ENCODE assay signal across 9 cellular contexts in the genomic region with DNA sequence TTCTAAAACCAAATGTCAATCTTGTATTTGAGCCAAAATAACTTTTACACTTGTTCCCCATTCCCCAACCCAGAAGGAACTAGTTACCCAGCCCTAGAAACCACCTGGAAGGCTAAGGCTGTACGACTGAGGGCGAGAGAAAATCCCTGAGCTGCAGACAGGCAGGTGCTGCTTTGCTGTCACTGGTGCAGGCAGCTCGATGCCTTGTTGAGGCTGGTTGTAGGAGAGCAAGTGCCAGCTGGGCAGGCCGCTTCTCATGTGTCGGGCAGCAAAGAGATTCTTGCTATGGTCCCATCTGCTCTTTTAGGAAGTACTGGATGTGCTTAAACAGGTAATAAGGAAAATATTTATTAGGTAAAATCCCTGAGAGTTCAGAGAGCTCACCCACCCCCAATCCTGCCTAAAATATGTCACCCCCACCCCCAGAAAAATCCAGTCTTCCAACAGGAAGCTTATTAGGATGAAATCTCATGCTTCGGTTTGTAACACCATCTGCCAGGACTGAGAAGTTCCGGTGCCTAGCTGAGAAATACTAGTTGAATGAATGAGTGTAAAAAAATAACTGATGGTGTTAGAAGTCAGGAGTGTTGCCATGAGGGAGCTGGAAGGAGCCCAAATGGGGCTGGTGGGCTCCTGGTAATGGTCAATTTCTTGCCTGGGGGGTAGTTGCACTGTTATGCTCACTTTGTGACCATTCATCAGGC.
A peak's percentile ranks its signal among the peaks of the same experiment; 100 is the strongest.
DNase-seq lines count a peak whose midpoint lies in the region; TF ChIP-seq lines count a peak whose summit lies in the region.
"Had no signal": no experiment of that assay in that cellular context is flagged by ENCODE, and none has a peak within 500 bp of the region (broad histone marks: within the 10 kb centered on the region; RNA-seq: fewer than 3 reads in every experiment).

No MANE protein-coding gene starts in this region.

- TF ChIP-seq CTCF in esophagus muscularis mucosa (IDR thresholded peaks at IDR 0.05) (no peak), thyroid gland (IDR thresholded peaks at IDR 0.05) (no peak)

- H3K27ac Mint-ChIP-seq in activated naive CD4-positive, alpha-beta T cell treated with anti-CD3 and anti-CD28 coated beads, Interleukin-2, amount 50 U/mL, for 24 hours, result peak overlapping the region; percentile 17
- no peak overlapping the region for H3K27ac Mint-ChIP-seq in activated naive CD4-positive, alpha-beta T cell treated with anti-CD3 and anti-CD28 coated beads for 36 hours

- WGBS in esophagus muscularis mucosa, result 82% methylated on average over 7 of the region's 7 CpGs
- 83 to 92% methylated on average over 7 of the region's 7 CpGs for WGBS in thyroid gland, 2 donors

- no peak for DNase-seq in activated naive CD4-positive, alpha-beta T cell treated with anti-CD3 and anti-CD28 coated beads for 36 hours
- peak; percentile 49 for DNase-seq in MV-4-11 (lab: John Stamatoyannopoulos, UW)
- no peak for DNase-seq in esophagus muscularis mucosa (ENCODE audit: extremely low spot score)
- DNase-seq in thyroid gland, result peak in 1 of 2 donors; percentile 35
- no peak for DNase-seq in NOMO-1 (lab: John Stamatoyannopoulos, UW; ENCODE audit: unreplicated experiment in 2 of 2)
- no peak for DNase-seq in stimulated activated CD4-positive, alpha-beta T cell treated with anti-CD3 and anti-CD28 coated beads, Interleukin-12 subunit alpha, Interleukin-12 subunit beta, amount 100 ng/mL, for 4 hours
- DNase-seq in mesenteric fat pad (ENCODE audit: low spot score), result no peak

- H3K27me3 ChIP-seq in esophagus muscularis mucosa (no peaks in the 10 kb centered on the region), thyroid gland (no peaks in the 10 kb centered on the region)
- H3K27me3 ChIP-seq: dorsolateral prefrontal cortex had no signal

- no peak overlapping the region for H3K4me3 Mint-ChIP-seq in activated naive CD4-positive, alpha-beta T cell treated with anti-CD3 and anti-CD28 coated beads, Interleukin-2, amount 50 U/mL, for 24 hours
- H3K4me3 Mint-ChIP-seq in activated naive CD4-positive, alpha-beta T cell treated with anti-CD3 and anti-CD28 coated beads for 36 hours, result no peak overlapping the region

- H3K36me3 Mint-ChIP-seq in activated naive CD4-positive, alpha-beta T cell treated with anti-CD3 and anti-CD28 coated beads, Interleukin-2, amount 50 U/mL, for 24 hours, result peaks cover 5% of the 10 kb centered on the region
- H3K36me3 Mint-ChIP-seq in activated naive CD4-positive, alpha-beta T cell treated with anti-CD3 and anti-CD28 coated beads for 36 hours (ENCODE audit: low read depth), result peaks cover 4% of the 10 kb centered on the region

- H3K27ac ChIP-seq in esophagus muscularis mucosa (replicated peaks in 1 of 4) (peak overlapping the region; percentile 68 to 88 (median 76)), thyroid gland (peak overlapping the region; percentile 96 to 100 (median 98))

- no peak for TF ChIP-seq EP300 in esophagus muscularis mucosa (IDR thresholded peaks at IDR 0.05)

- H3K4me1 Mint-ChIP-seq in activated naive CD4-positive, alpha-beta T cell treated with anti-CD3 and anti-CD28 coated beads, Interleukin-2, amount 50 U/mL, for 24 hours, result peaks cover 49% of the 10 kb centered on the region
- peaks cover 37% of the 10 kb centered on the region for H3K4me1 Mint-ChIP-seq in activated naive CD4-positive, alpha-beta T cell treated with anti-CD3 and anti-CD28 coated beads for 36 hours (ENCODE audit: low read depth)

- CTCF ChIA-PET in activated naive CD4-positive, alpha-beta T cell treated with anti-CD3 and anti-CD28 coated beads for 36 hours (lab: Charles Lee), result interaction anchor here (0.6 to 1.3 kb wide), 4 partner anchors 8 to 135 kb away, joined by 3 read pairs; no protein-coding TSS in a partner anchor

- H3K9me3 ChIP-seq in esophagus muscularis mucosa (no peaks in the 10 kb centered on the region), thyroid gland (no peaks in the 10 kb centered on the region)

- H3K36me3 ChIP-seq in esophagus muscularis mucosa, result peaks cover 0 to 30% (median 11%) of the 10 kb centered on the region in 4 donors
- H3K36me3 ChIP-seq in thyroid gland, result peaks cover 8 to 13% of the 10 kb centered on the region in 2 donors

- intact Hi-C loops in activated naive CD4-positive, alpha-beta T cell treated with anti-CD3 and anti-CD28 coated beads for 36 hours (cut with micrococcal nuclease), result loop anchor here (10.0 kb wide), 1 partner anchor 56 kb away; no protein-coding TSS in a partner anchor
- intact Hi-C loops in esophagus muscularis mucosa (cut with DNase I), result no loop called here
- intact Hi-C loops in thyroid gland (cut with DNase I), result no loop called here

- H3K4me3 ChIP-seq in esophagus muscularis mucosa (no peak overlapping the region), thyroid gland (replicated peaks in 1 of 3) (no peak overlapping the region)
- H3K4me3 ChIP-seq: dorsolateral prefrontal cortex had no signal

- TF ChIP-seq POLR2A in esophagus muscularis mucosa (IDR thresholded peaks at IDR 0.05; ENCODE audit: low read depth), result no peak
- no peak for TF ChIP-seq POLR2A in thyroid gland (IDR thresholded peaks at IDR 0.05)

- no peaks in the 10 kb centered on the region for H3K27me3 Mint-ChIP-seq in activated naive CD4-positive, alpha-beta T cell treated with anti-CD3 and anti-CD28 coated beads, Interleukin-2, amount 50 U/mL, for 24 hours
- no peaks in the 10 kb centered on the region for H3K27me3 Mint-ChIP-seq in activated naive CD4-positive, alpha-beta T cell treated with anti-CD3 and anti-CD28 coated beads for 36 hours (ENCODE audit: low read depth)

- no peaks in the 10 kb centered on the region for H3K9me3 Mint-ChIP-seq in activated naive CD4-positive, alpha-beta T cell treated with anti-CD3 and anti-CD28 coated beads, Interleukin-2, amount 50 U/mL, for 24 hours
- H3K9me3 Mint-ChIP-seq in activated naive CD4-positive, alpha-beta T cell treated with anti-CD3 and anti-CD28 coated beads for 36 hours, result no peaks in the 10 kb centered on the region

- H3K4me1 ChIP-seq in esophagus muscularis mucosa (peaks cover 23 to 51% (median 44%) of the 10 kb centered on the region in 4 donors), thyroid gland (peaks cover 24 to 29% of the 10 kb centered on the region in 2 donors)
